Comparison of ENCODE assay signal across 13 cellular contexts in the genomic region with DNA sequence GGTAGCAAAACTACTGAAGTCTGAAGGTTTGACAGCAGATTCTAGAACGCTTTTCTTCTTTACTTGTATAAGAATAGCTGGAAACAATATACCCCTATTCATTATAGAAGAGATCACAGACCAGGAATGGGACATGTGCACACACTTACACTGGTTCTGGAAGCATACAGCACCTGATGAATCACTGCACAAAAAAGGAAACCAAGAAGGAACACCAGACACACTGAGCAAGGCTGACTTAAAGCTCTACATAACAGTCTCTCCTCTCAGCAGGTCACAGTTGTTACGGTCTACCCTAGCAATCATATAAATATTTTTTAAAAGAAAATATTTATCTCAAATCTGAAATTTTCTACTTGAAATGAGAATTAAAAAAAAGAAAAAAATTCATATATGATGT. TPM values are rescaled to one million over a fixed set of nuclear protein-coding genes. Genes with fewer than 3 reads are reported as not detected.
DNase-seq lines count a peak whose midpoint lies in the region; ATAC-seq and TF ChIP-seq lines count a peak whose summit lies in the region.
"Had no signal": no experiment of that assay in that cellular context is flagged by ENCODE, and none has a peak within 500 bp of the region (broad histone marks: within the 10 kb centered on the region; RNA-seq: fewer than 3 reads in every experiment).

No MANE protein-coding gene starts in this region.

- H3K4me3 Mint-ChIP-seq in immature natural killer cell = peak overlapping the region in 1 of 5 donors; percentile 23

- peaks cover 0 to 1% (median 0%) of the 10 kb centered on the region in 3 donors for H3K27me3 Mint-ChIP-seq in immature natural killer cell (ENCODE audit: low read depth in 3 of 3)
- H3K27me3 Mint-ChIP-seq: B cell had no signal

- H3K4me3 ChIP-seq in mammary epithelial cell (replicated peaks in 1 of 3; ENCODE audit: insufficient read depth in 1 of 3, low read depth in 2 of 3, low read length in 3 of 3) = no peak overlapping the region
- no peak overlapping the region for H3K4me3 ChIP-seq in OCI-LY7 (ENCODE audit: low read depth, low read length, poor library complexity, severe bottlenecking)
- H3K4me3 ChIP-seq: transverse colon had no signal

- H4K20me1 ChIP-seq in mammary epithelial cell (ENCODE audit: insufficient read depth, low read length) (no peaks in the 10 kb centered on the region), OCI-LY7 (ENCODE audit: insufficient read depth, low read length) (peaks cover 49% of the 10 kb centered on the region)

- H3K4me2 ChIP-seq in mammary epithelial cell (ENCODE audit: insufficient read depth, low read depth, low read length) (peak overlapping the region; percentile 32), OCI-LY7 (ENCODE audit: low read length) (no peak overlapping the region)

- ATAC-seq in HG03135 (IDR thresholded peaks at IDR 0.05; ENCODE audit: unreplicated experiment) = no peak

- no peaks in the 10 kb centered on the region for H3K36me3 Mint-ChIP-seq in immature natural killer cell

- H3K36me3 ChIP-seq in mammary epithelial cell (ENCODE audit: insufficient read depth, low read length) (no peaks in the 10 kb centered on the region), OCI-LY7 (ENCODE audit: insufficient read depth, low read length) (no peaks in the 10 kb centered on the region)
- H3K36me3 ChIP-seq: transverse colon had no signal

- intact Hi-C loops in mammary epithelial cell (cut with micrococcal nuclease) = no loop called here
- intact Hi-C loops in OCI-LY7 (cut with micrococcal nuclease; ENCODE audit: unreplicated experiment) = no loop called here

- H3K9ac ChIP-seq in mammary epithelial cell (ENCODE audit: insufficient read depth, low read length) = no peak overlapping the region

- H2AFZ ChIP-seq in mammary epithelial cell (ENCODE audit: low read depth, low read length) (no peak overlapping the region), OCI-LY7 (ENCODE audit: low read length) (no peak overlapping the region)

- H3K27ac ChIP-seq in mammary epithelial cell (ENCODE audit: insufficient read depth, low read depth, low read length) (no peak overlapping the region), OCI-LY7 (ENCODE audit: low read depth, low read length, poor library complexity, severe bottlenecking) (no peak overlapping the region)
- H3K27ac ChIP-seq: transverse colon had no signal

- no peaks in the 10 kb centered on the region for H3K9me3 Mint-ChIP-seq in immature natural killer cell

- H3K9me2 ChIP-seq in OCI-LY7 (ENCODE audit: insufficient read depth, low read length) = no peaks in the 10 kb centered on the region

- H3K4me1 ChIP-seq in mammary epithelial cell (ENCODE audit: insufficient read depth, low read length) = peaks cover 30% of the 10 kb centered on the region
- peaks cover 15% of the 10 kb centered on the region for H3K4me1 ChIP-seq in OCI-LY7 (ENCODE audit: insufficient read depth, low read length, poor library complexity, severe bottlenecking)

- in situ Hi-C loops in mammary epithelial cell (cut with MboI; ENCODE audit: low sequenced_read_pairs in 2 of 2) = no loop called here

- H3K4me1 Mint-ChIP-seq in immature natural killer cell = peaks cover 68 to 87% of the 10 kb centered on the region in 2 donors

- CTCF ChIA-PET in mammary epithelial cell (lab: Charles Lee; ENCODE audit: low non-redundant PET) (no interaction called here), OCI-LY7 (lab: Charles Lee; ENCODE audit: unreplicated experiment) (interaction anchor here (1.0 kb wide), 1 partner anchor 12 kb away, joined by 3 read pairs; no protein-coding TSS in a partner anchor)

- H3K27ac Mint-ChIP-seq in immature natural killer cell = no peak overlapping the region
- H3K27ac Mint-ChIP-seq: B cell had no signal

- H3K9me3 ChIP-seq in mammary epithelial cell (replicated peaks; ENCODE audit: insufficient read depth, low read length) = no peaks in the 10 kb centered on the region
- no peaks in the 10 kb centered on the region for H3K9me3 ChIP-seq in OCI-LY7 (ENCODE audit: low read length)
- H3K9me3 ChIP-seq: transverse colon had no signal

- H3K79me2 ChIP-seq in mammary epithelial cell (ENCODE audit: insufficient read depth, low read length) (peaks cover 99% of the 10 kb centered on the region), OCI-LY7 (ENCODE audit: insufficient read depth, low read depth, low read length) (peaks cover 100% of the 10 kb centered on the region)

- 57% methylated on average over 2 of the region's 2 CpGs for WGBS in mammary epithelial cell (ENCODE audit: low coverage, missing lambda C conversion rate)

- dilution Hi-C loops in mammary epithelial cell (cut with HindIII; ENCODE audit: low sequenced_read_pairs) = no loop called here

- DNase-seq in AG08395 (ENCODE audit: low spot score) (peak; percentile 40), HT1080 (ENCODE audit: low read depth) (peak; percentile 51), mammary epithelial cell (peak; percentile 67), kidney glomerular epithelial cell (lab: John Stamatoyannopoulos, UW) (peak; percentile 31), immature natural killer cell (no peak), NCI-H1417 (lab: John Stamatoyannopoulos, UW) (no peak), OCI-LY7 (ENCODE audit: low spot score) (no peak)
- DNase-seq: activated naive CD4-positive, alpha-beta T cell; KBM-7; NCI-H1694 treated with DMSO at 0.1 percent for 48 hours; transverse colon had no signal

- BruUV-seq in mammary epithelial cell (replicated peaks; lab: Mats Ljungman, UMichigan) (no TSS peak), OCI-LY7 (replicated peaks; lab: Mats Ljungman, UMichigan) (no TSS peak)

- H3K27me3 ChIP-seq in mammary epithelial cell (ENCODE audit: insufficient read depth, low read length) = no peaks in the 10 kb centered on the region
- H3K27me3 ChIP-seq: transverse colon had no signal

- TF ChIP-seq CTCF in mammary epithelial cell (conservative IDR thresholded peaks at IDR 0.05 in 1 of 2, IDR thresholded peaks at IDR 0.05 in 1 of 2; ENCODE audit: extremely low read depth in 1 of 2, insufficient read depth in 1 of 2, low read depth in 1 of 2, low read length in 2 of 2) = no peak
- no peak for TF ChIP-seq CTCF in OCI-LY7 (conservative IDR thresholded peaks at IDR 0.05; ENCODE audit: low read length)

- POLR2A ChIA-PET in OCI-LY7 (lab: Charles Lee) = interaction anchor here (0.6 to 0.8 kb wide), 4 partner anchors 11 to 83 kb away, joined by 3 to 6 read pairs (median 4); no protein-coding TSS in a partner anchor

RNA-seq across cellular contexts. Expression of a gene that starts 13.5 kb away (rescaled TPM):
- 61.0 and 70.0 TPM in 2 replicates for total RNA-seq in HT1080 (2014; rRNA removed; shearing (Covaris generic))
- 23.2 and 28.2 TPM in 2 replicates for polyA plus RNA-seq in HT1080 (2015; cell fraction: cytosol; rRNA removed)
- polyA plus RNA-seq in HT1080 (2015; cell fraction: nucleus; rRNA removed) = 53.7 and 67.6 TPM in 2 replicates
- 10 to 100 TPM; 63.8 to 97.7 TPM for total RNA-seq in mammary epithelial cell
- polyA plus RNA-seq in mammary epithelial cell = 26.1 TPM
- polyA minus RNA-seq in mammary epithelial cell = 65.9 TPM
- polyA plus RNA-seq in immature natural killer cell = 10 to 100 TPM; 15.6 to 29.5 (median 17.8) TPM
- 62.8 and 74.9 TPM in 2 replicates for total RNA-seq in OCI-LY7 (2014; rRNA removed; shearing (Covaris generic))
- total RNA-seq in OCI-LY7 (2022) = 58.5 and 61.7 TPM in 2 replicates

Comparison
In these comparisons a context has a peak if more than half of its experiments do, and no peak if none do; other contexts are left out.
1. DNase-seq: peak in AG08395 (single experiment), HT1080 (single experiment), mammary epithelial cell (single experiment) and kidney glomerular epithelial cell (single experiment); none in immature natural killer cell (0 of 3), NCI-H1417 (0 of 3) and OCI-LY7 (single experiment).